14 cellular contexts compared by ENCODE assay signal in genomic region chr9:134575817-134576176, GRCh38.
"Had no signal": no experiment of that assay in that cellular context is flagged by ENCODE, and none has a peak within 500 bp of the region (broad histone marks: within the 10 kb centered on the region; RNA-seq: fewer than 3 reads in every experiment).

No MANE protein-coding gene starts in this region.

- H3K27me3 ChIP-seq: uterus had no signal

- H3K4me1 Mint-ChIP-seq: activated CD4-positive, alpha-beta T cell treated with anti-CD3 and anti-CD28 coated beads, Interleukin-2, amount 10 ng/mL, durations not matched to agents 7 days and 5 days; central memory CD8-positive, alpha-beta T cell; stimulated activated naive CD8-positive, alpha-beta T cell treated with anti-CD3 and anti-CD28 coated beads, Interleukin-15, amount 100 ng/mL, for 72 hours had no signal

- H3K4me3 Mint-ChIP-seq: activated CD4-positive, alpha-beta T cell treated with anti-CD3 and anti-CD28 coated beads, Interleukin-2, amount 10 ng/mL, durations not matched to agents 7 days and 5 days; brain; central memory CD8-positive, alpha-beta T cell; nephron progenitor cell; stimulated activated naive CD8-positive, alpha-beta T cell treated with anti-CD3 and anti-CD28 coated beads, Interleukin-15, amount 100 ng/mL, for 72 hours had no signal

- H3K9me3 Mint-ChIP-seq: activated CD4-positive, alpha-beta T cell treated with anti-CD3 and anti-CD28 coated beads, Interleukin-2, amount 10 ng/mL, durations not matched to agents 7 days and 5 days; activated naive CD4-positive, alpha-beta T cell treated with anti-CD3 and anti-CD28 coated beads, Interleukin-2, amount 50 U/mL, for 72 hours had no signal

- ATAC-seq: activated naive CD4-positive, alpha-beta T cell treated with anti-CD3 and anti-CD28 coated beads, Interleukin-2, amount 50 U/mL, for 72 hours; lower lobe of right lung; stimulated activated naive CD8-positive, alpha-beta T cell treated with anti-CD3 and anti-CD28 coated beads, Interleukin-15, amount 100 ng/mL, for 72 hours had no signal

- H3K4me1 ChIP-seq: lower lobe of right lung, uterus had no signal

- H3K36me3 ChIP-seq: lower lobe of right lung, thoracic aorta, uterus had no signal

- H3K4me3 ChIP-seq: lower lobe of right lung, thoracic aorta, uterus had no signal

- H3K27ac Mint-ChIP-seq: activated CD4-positive, alpha-beta T cell treated with anti-CD3 and anti-CD28 coated beads, Interleukin-2, amount 10 ng/mL, durations not matched to agents 7 days and 5 days; activated naive CD4-positive, alpha-beta T cell treated with anti-CD3 and anti-CD28 coated beads, Interleukin-2, amount 50 U/mL, for 72 hours; nephron progenitor cell; stimulated activated naive CD8-positive, alpha-beta T cell treated with anti-CD3 and anti-CD28 coated beads, Interleukin-15, amount 100 ng/mL, for 72 hours had no signal

- DNase-seq: activated CD4-positive, alpha-beta T cell treated with anti-CD3 and anti-CD28 coated beads, Interleukin-2, amount 10 ng/mL, durations not matched to agents 7 days and 5 days; activated T-cell treated with anti-CD3 and anti-CD28 coated beads, Interleukin-2, amount 50 U/mL, for 1 hour; amygdala; dermis blood vessel endothelial cell; erythroblast; lower lobe of right lung; nephron progenitor cell; stimulated activated CD4-positive, alpha-beta T cell treated with anti-CD3 and anti-CD28 coated beads, Interleukin-4, amount 100 ng/mL, for 24 hours; stimulated activated naive CD8-positive, alpha-beta T cell treated with anti-CD3 and anti-CD28 coated beads, Interleukin-15, amount 100 ng/mL, for 72 hours had no signal

- H3K27ac ChIP-seq: lower lobe of right lung, thoracic aorta, uterus had no signal

- H3K36me3 Mint-ChIP-seq: activated naive CD4-positive, alpha-beta T cell treated with anti-CD3 and anti-CD28 coated beads, Interleukin-2, amount 50 U/mL, for 72 hours; brain had no signal
